ENCODE assay signal across 25 cellular contexts in genomic region chrX:70013483-70014222, GRCh38. TPM values are rescaled to one million over a fixed set of nuclear protein-coding genes. Genes with fewer than 3 reads are reported as not detected.
A peak's percentile ranks its signal among the peaks of the same experiment; 100 is the strongest.
DNase-seq lines count a peak whose midpoint lies in the region; ATAC-seq, FAIRE-seq and TF ChIP-seq lines count a peak whose summit lies in the region.
"Had no signal": no experiment of that assay in that cellular context is flagged by ENCODE, and none has a peak within 500 bp of the region (broad histone marks: within the 10 kb centered on the region; RNA-seq: fewer than 3 reads in every experiment).

No MANE protein-coding gene starts in this region.

- FAIRE-seq in small intestine (lab: Jason Lieb, UNC): no peak
- FAIRE-seq: frontal cortex, TTC549 had no signal

- H3K4me1 Mint-ChIP-seq in stimulated activated naive B cell treated with anti-CD40 and anti-IgM and Interleukin-4, amounts not matched to agents 10 μg/mL and 1 μg/mL and 100 μg/mL, for 72 hours: no peaks in the 10 kb centered on the region
- H3K4me1 Mint-ChIP-seq in type B pancreatic cell (ENCODE audit: unreplicated experiment): no peaks in the 10 kb centered on the region

- no peaks in the 10 kb centered on the region for H3K36me3 ChIP-seq in WERI-Rb-1
- H3K36me3 ChIP-seq in cardiac muscle cell: no peaks in the 10 kb centered on the region
- H3K36me3 ChIP-seq in mucosa of descending colon (ENCODE audit: low read depth): no peaks in the 10 kb centered on the region
- H3K36me3 ChIP-seq in small intestine (ENCODE audit: control insufficient read depth in 2 of 2, insufficient read depth in 2 of 2, low read length in 2 of 2): no peaks in the 10 kb centered on the region
- H3K36me3 ChIP-seq: adrenal gland; BLaER1 treated with 17β-estradiol and CSF1 and Interleukin-3, amounts not matched to agents 10 nM and 100 nM had no signal

- peak; percentile 36; the same call in 1 of the 2 replicates for TF ChIP-seq CTCF in WERI-Rb-1 (IDR thresholded peaks at IDR 0.05; ENCODE audit: low read depth, low read length)
- TF ChIP-seq CTCF in cardiac muscle cell (IDR thresholded peaks at IDR 0.05; ENCODE audit: low read depth, low read length): peak; percentile 4
- TF ChIP-seq CTCF in mucosa of descending colon (IDR thresholded peaks at IDR 0.05): no peak
- no peak for TF ChIP-seq CTCF in type B pancreatic cell (conservative IDR thresholded peaks at IDR 0.05)

- H3K4me3 ChIP-seq in WERI-Rb-1 (ENCODE audit: low read depth, low read length) (no peak overlapping the region), cardiac muscle cell (no peak overlapping the region), mucosa of descending colon (no peak overlapping the region), small intestine (ENCODE audit: low read depth in 1 of 2, low read length in 2 of 2) (no peak overlapping the region)
- H3K4me3 ChIP-seq: adrenal gland; BLaER1 treated with 17β-estradiol and CSF1 and Interleukin-3, amounts not matched to agents 10 nM and 100 nM; dorsolateral prefrontal cortex had no signal

- H3K27me3 ChIP-seq in WERI-Rb-1 (ENCODE audit: insufficient read depth, low read depth, severe bottlenecking): no peaks in the 10 kb centered on the region
- no peaks in the 10 kb centered on the region for H3K27me3 ChIP-seq in cardiac muscle cell
- H3K27me3 ChIP-seq in small intestine (ENCODE audit: control insufficient read depth in 2 of 2, insufficient read depth in 2 of 2, low read length in 2 of 2): no peaks in the 10 kb centered on the region

- WGBS in small intestine, 3 donors: 10 to 31% (median 20%) methylated on average over 3 of the region's 3 CpGs

- DNase-seq in DMS 273 treated with DMSO at 0.1 percent for 48 hours (lab: John Stamatoyannopoulos, UW) (peak; percentile 28), WERI-Rb-1 (peak; percentile 70), cardiac muscle cell (ENCODE audit: low read depth in 1 of 2, low spot score in 1 of 2) (peak in 1 of 2 donors; percentile 71), mucosa of descending colon (peak in 1 of 3 donors; percentile 4), activated T-cell treated with anti-CD3 and anti-CD28 coated beads for 4 hours (no peak), small intestine (no peak), type B pancreatic cell (ENCODE audit: extremely low spot score, unreplicated experiment) (no peak)
- no peak for DNase-seq in stimulated activated naive B cell treated with anti-CD40 and anti-IgM and Interleukin-4, amounts not matched to agents 10 μg/mL and 1 μg/mL and 100 μg/mL, for 72 hours
- DNase-seq: activated CD4-positive, alpha-beta T cell treated with anti-CD3 and anti-CD28 coated beads, Interleukin-2, amount 10 ng/mL, durations not matched to agents 7 days and 5 days; activated CD8-positive, alpha-beta memory T cell treated with anti-CD3 and anti-CD28 coated beads, Interleukin-2, amount 50 U/mL, for 4 hours; activated effector memory CD4-positive, alpha-beta T cell treated with Interleukin-2 at 50 U/mL for 16 hours; adrenal gland; caudate nucleus; dorsolateral prefrontal cortex; NCI-H748 treated with DMSO at 0.1 percent for 48 hours; OCI-M1; SHP77; SW 1271 had no signal

- H3K4me3 Mint-ChIP-seq in stimulated activated naive B cell treated with anti-CD40 and anti-IgM and Interleukin-4, amounts not matched to agents 10 μg/mL and 1 μg/mL and 100 μg/mL, for 72 hours: no peak overlapping the region
- no peak overlapping the region for H3K4me3 Mint-ChIP-seq in type B pancreatic cell
- H3K4me3 Mint-ChIP-seq: activated CD4-positive, alpha-beta T cell treated with anti-CD3 and anti-CD28 coated beads, Interleukin-2, amount 10 ng/mL, durations not matched to agents 7 days and 5 days had no signal

- H3K4me1 ChIP-seq in cardiac muscle cell (ENCODE audit: low read depth): no peaks in the 10 kb centered on the region
- H3K4me1 ChIP-seq in mucosa of descending colon (ENCODE audit: low read depth): no peaks in the 10 kb centered on the region
- H3K4me1 ChIP-seq in small intestine (ENCODE audit: control insufficient read depth in 2 of 2, insufficient read depth in 1 of 2, low read depth in 1 of 2, low read length in 1 of 2): no peaks in the 10 kb centered on the region
- H3K4me1 ChIP-seq: adrenal gland; BLaER1 treated with 17β-estradiol and CSF1 and Interleukin-3, amounts not matched to agents 10 nM and 100 nM had no signal

- ATAC-seq in mucosa of descending colon: peak; percentile 38
- no peak for ATAC-seq in stimulated activated naive B cell treated with anti-CD40 and anti-IgM and Interleukin-4, amounts not matched to agents 10 μg/mL and 1 μg/mL and 100 μg/mL, for 72 hours (replicated peaks)

- no peaks in the 10 kb centered on the region for H3K9me3 ChIP-seq in WERI-Rb-1 (ENCODE audit: severe bottlenecking)
- no peaks in the 10 kb centered on the region for H3K9me3 ChIP-seq in cardiac muscle cell (ENCODE audit: low read depth)
- H3K9me3 ChIP-seq in mucosa of descending colon: no peaks in the 10 kb centered on the region
- no peaks in the 10 kb centered on the region for H3K9me3 ChIP-seq in small intestine (ENCODE audit: control insufficient read depth, low read depth)
- H3K9me3 ChIP-seq: adrenal gland had no signal

- H3K36me3 Mint-ChIP-seq in stimulated activated naive B cell treated with anti-CD40 and anti-IgM and Interleukin-4, amounts not matched to agents 10 μg/mL and 1 μg/mL and 100 μg/mL, for 72 hours: no peaks in the 10 kb centered on the region
- H3K36me3 Mint-ChIP-seq in type B pancreatic cell: no peaks in the 10 kb centered on the region

- peaks cover 0 to 35% of the 10 kb centered on the region in 2 donors for H3K27me3 Mint-ChIP-seq in stimulated activated naive B cell treated with anti-CD40 and anti-IgM and Interleukin-4, amounts not matched to agents 10 μg/mL and 1 μg/mL and 100 μg/mL, for 72 hours
- no peaks in the 10 kb centered on the region for H3K27me3 Mint-ChIP-seq in type B pancreatic cell

- H3K27ac ChIP-seq in WERI-Rb-1: peak overlapping the region; percentile 58
- H3K27ac ChIP-seq in cardiac muscle cell: no peak overlapping the region
- peak overlapping the region in 1 of 2 donors; percentile 10 for H3K27ac ChIP-seq in small intestine (ENCODE audit: low read depth in 1 of 2, low read length in 1 of 2)
- H3K27ac ChIP-seq: adrenal gland; BLaER1 treated with 17β-estradiol and CSF1 and Interleukin-3, amounts not matched to agents 10 nM and 100 nM; dorsolateral prefrontal cortex; HL-60 had no signal

- no peak overlapping the region for H3K27ac Mint-ChIP-seq in stimulated activated naive B cell treated with anti-CD40 and anti-IgM and Interleukin-4, amounts not matched to agents 10 μg/mL and 1 μg/mL and 100 μg/mL, for 72 hours
- H3K27ac Mint-ChIP-seq in type B pancreatic cell: no peak overlapping the region
- H3K27ac Mint-ChIP-seq: activated CD4-positive, alpha-beta T cell treated with anti-CD3 and anti-CD28 coated beads, Interleukin-2, amount 10 ng/mL, durations not matched to agents 7 days and 5 days had no signal

- H3K9me3 Mint-ChIP-seq in stimulated activated naive B cell treated with anti-CD40 and anti-IgM and Interleukin-4, amounts not matched to agents 10 μg/mL and 1 μg/mL and 100 μg/mL, for 72 hours: peaks cover 3 to 6% of the 10 kb centered on the region in 2 donors
- H3K9me3 Mint-ChIP-seq in type B pancreatic cell: no peaks in the 10 kb centered on the region
- H3K9me3 Mint-ChIP-seq: activated CD4-positive, alpha-beta T cell treated with anti-CD3 and anti-CD28 coated beads, Interleukin-2, amount 10 ng/mL, durations not matched to agents 7 days and 5 days had no signal

- intact Hi-C loops in mucosa of descending colon (cut with DNase I, micrococcal nuclease): no loop called here

RNA-seq across cellular contexts. Expression of gene AWAT2, which starts 36.1 kb away (rescaled TPM):
- total RNA-seq in cardiac muscle cell (not detected in 2 replicates), mucosa of descending colon (not detected), type B pancreatic cell (ENCODE audit: low replicate concordance) (not detected in 2 replicates)
- polyA plus RNA-seq in cardiac muscle cell (not detected in 2 replicates), small intestine (not detected)
- total RNA-seq: A673; activated CD4-positive, alpha-beta T cell treated with anti-CD3 and anti-CD28 coated beads, Interleukin-2, amount 10 ng/mL, durations not matched to agents 7 days and 5 days; adrenal gland; dorsolateral prefrontal cortex; frontal cortex; mucosa of gallbladder; urinary bladder had no signal
- polyA plus RNA-seq: adrenal gland, urinary bladder had no signal

RNA-seq across cellular contexts. Expression of gene OTUD6A, which starts 48.6 kb away (rescaled TPM):
- total RNA-seq in cardiac muscle cell (not detected in 2 replicates), mucosa of descending colon (not detected), type B pancreatic cell (ENCODE audit: low replicate concordance) (not detected in 2 replicates)
- polyA plus RNA-seq in cardiac muscle cell (not detected in 2 replicates), small intestine (not detected)
- total RNA-seq: A673; activated CD4-positive, alpha-beta T cell treated with anti-CD3 and anti-CD28 coated beads, Interleukin-2, amount 10 ng/mL, durations not matched to agents 7 days and 5 days; adrenal gland; frontal cortex; mucosa of gallbladder; urinary bladder had no signal
- polyA plus RNA-seq: adrenal gland, urinary bladder had no signal

Comparison
In these comparisons a context has a peak if more than half of its experiments do, and no peak if none do; other contexts are left out.
1. DNase-seq: peak in DMS 273 treated with DMSO at 0.1 percent for 48 hours (single experiment) and WERI-Rb-1 (single experiment); none in activated T-cell treated with anti-CD3 and anti-CD28 coated beads for 4 hours (single experiment), small intestine (single experiment), stimulated activated naive B cell treated with anti-CD40 and anti-IgM and Interleukin-4, amounts not matched to agents 10 μg/mL and 1 μg/mL and 100 μg/mL, for 72 hours (single experiment) and type B pancreatic cell (single experiment).
2. CTCF ChIP-seq: peak in WERI-Rb-1 (single experiment) and cardiac muscle cell (single experiment); none in mucosa of descending colon (single experiment) and type B pancreatic cell (single experiment).